26 cellular contexts compared by ENCODE assay signal in genomic region chr6:75557068-75557467, GRCh38.
"Had no signal": no experiment of that assay in that cellular context is flagged by ENCODE, and none has a peak within 500 bp of the region (broad histone marks: within the 10 kb centered on the region; RNA-seq: fewer than 3 reads in every experiment).

No MANE protein-coding gene starts in this region.

- H3K36me3 ChIP-seq: gastroesophageal sphincter, heart left ventricle, left lung, prostate gland, sigmoid colon, spleen, tibial artery had no signal

- ATAC-seq: esophagus mucosa; foreskin keratinocyte; gastroesophageal sphincter; heart left ventricle; left cardiac atrium; left lung; naive thymus-derived CD8-positive, alpha-beta T cell; right cardiac atrium; stimulated activated memory B cell treated with anti-CD40 and anti-IgM and Interleukin-4, amounts not matched to agents 10 μg/mL and 1 μg/mL and 100 μg/mL, for 72 hours; stimulated activated naive CD8-positive, alpha-beta T cell treated with anti-CD3 and anti-CD28 coated beads, Interleukin-15, Interleukin-2, amounts not matched to agents 100 U/mL and 50 U/mL, for 24 hours had no signal

- H3K27me3 ChIP-seq: gastroesophageal sphincter, heart left ventricle, left lung, sigmoid colon, spleen, testis, tibial artery had no signal

- H3K4me1 ChIP-seq: foreskin keratinocyte, gastroesophageal sphincter, heart left ventricle, left lung, prostate gland, sigmoid colon, spleen, testis, tibial artery had no signal

- H3K4me3 ChIP-seq: gastroesophageal sphincter, heart left ventricle, left lung, prostate gland, sigmoid colon, spleen, testis, tibial artery had no signal

- H3K9me3 ChIP-seq: gastroesophageal sphincter, left lung, prostate gland, sigmoid colon, testis, tibial artery had no signal

- H3K27ac ChIP-seq: epithelial cell of prostate, foreskin keratinocyte, gastroesophageal sphincter, heart left ventricle, left lung, prostate gland, sigmoid colon, spleen, testis, tibial artery had no signal

- DNase-seq: cortex of kidney; effector CD4-positive, alpha-beta T cell; foreskin keratinocyte; heart left ventricle; hippocampal formation; left cardiac atrium; left lung; mesendoderm; midbrain; naive thymus-derived CD8-positive, alpha-beta T cell; nephron progenitor cell; nucleus accumbens; right cardiac atrium; sigmoid colon; spleen; stimulated activated CD4-positive, alpha-beta T cell treated with anti-CD3 and anti-CD28 coated beads, Interleukin-4, amount 100 ng/mL, for 4 hours; stimulated activated naive CD8-positive, alpha-beta T cell treated with anti-CD3 and anti-CD28 coated beads, Interleukin-15, Interleukin-2, amounts not matched to agents 100 U/mL and 50 U/mL, for 24 hours; substantia nigra; testis; tibial artery had no signal

- FAIRE-seq: islet of Langerhans had no signal
